In genomic region chr12:52009081-52009751, GRCh38 we compare ENCODE assay signal across 1 cellular context.
TF ChIP-seq lines count a peak whose summit lies in the region.

No MANE protein-coding gene starts in this region.

TF ChIP-seq in IMR-90, 13 proteins besides CTCF, POLR2A, EP300 and RAD21 (continued from another document):
- TF ChIP-seq MAZ (IDR thresholded peaks at IDR 0.05; ENCODE audit: borderline replicate concordance, low read depth, low read length) (no peak; the same call in 1 of the 2 replicates), CHD1 (IDR thresholded peaks at IDR 0.05; ENCODE audit: low read depth, low read length) (no peak)
